Comparison of ENCODE assay signal across 12 cellular contexts in genomic region chr7:30091431-30092386, GRCh38. TPM values are rescaled to one million over a fixed set of nuclear protein-coding genes. Genes with fewer than 3 reads are reported as not detected.
DNase-seq lines count a peak whose midpoint lies in the region; ATAC-seq and TF ChIP-seq lines count a peak whose summit lies in the region.
"Had no signal": no experiment of that assay in that cellular context is flagged by ENCODE, and none has a peak within 500 bp of the region (broad histone marks: within the 10 kb centered on the region; RNA-seq: fewer than 3 reads in every experiment).

No MANE protein-coding gene starts in this region.

- intact Hi-C loops in sciatic nerve (cut with DNase I): no loop called here

- no peak overlapping the region for H3K4me3 ChIP-seq in foreskin fibroblast (ENCODE audit: low read depth in 1 of 2, low read length in 2 of 2)

- DNase-seq in EL (peak; percentile 88), foreskin fibroblast (peak; percentile 71 to 86), sciatic nerve (ENCODE audit: low spot score) (no peak), SHP77 treated with DMSO at 0.1 percent for 48 hours (lab: John Stamatoyannopoulos, UW) (no peak)
- DNase-seq in activated CD4-positive, alpha-beta T cell treated with anti-CD3 and anti-CD28 coated beads for 1 hour: no peak
- DNase-seq: activated CD4-positive, CD25-positive, alpha-beta regulatory T cell treated with anti-CD3 and anti-CD28 coated beads, Interleukin-2, amount 50 U/mL, for 72 hours; activated naive CD4-positive, alpha-beta T cell treated with anti-CD3 and anti-CD28 coated beads for 36 hours; KG1; NCI-H2171 treated with DMSO at 0.1 percent for 48 hours had no signal

- TF ChIP-seq CTCF in foreskin fibroblast (IDR thresholded peaks at IDR 0.05; ENCODE audit: low read depth, low read length): no peak

- peak; percentile 91 for ATAC-seq in SK-N-SH treated with all-trans-retinoic acid at 6 μM for 48 hours
- ATAC-seq in sciatic nerve: peak; percentile 82
- no peak for ATAC-seq in GM18870 (IDR thresholded peaks at IDR 0.05; ENCODE audit: unreplicated experiment)
- no peak for ATAC-seq in HG02852 (IDR thresholded peaks at IDR 0.05; ENCODE audit: unreplicated experiment)

TF ChIP-seq in SK-N-SH treated with all-trans-retinoic acid at 6 μM for 48 hours, 23 proteins besides CTCF, POLR2A, EP300 and RAD21:
- TF ChIP-seq ZNF565 (CRISPR knock-in tag; conservative IDR thresholded peaks at IDR 0.05; ENCODE audit: low read depth): no peak
- TF ChIP-seq OSR1 (CRISPR knock-in tag; IDR thresholded peaks at IDR 0.05): no peak
- no peak for TF ChIP-seq RARB (CRISPR knock-in tag; IDR thresholded peaks at IDR 0.05)
- no peak for TF ChIP-seq SNAI2 (CRISPR knock-in tag; IDR thresholded peaks at IDR 0.05)
- TF ChIP-seq CSDC2 (CRISPR knock-in tag; IDR thresholded peaks at IDR 0.05): no peak
- no peak for TF ChIP-seq ZFP30 (CRISPR knock-in tag; IDR thresholded peaks at IDR 0.05)
- TF ChIP-seq ZNF8 (CRISPR knock-in tag; IDR thresholded peaks at IDR 0.05): no peak

RNA-seq across cellular contexts. Expression of gene MTURN, which starts 43.1 kb away (rescaled TPM):
- 189 TPM for total RNA-seq in sciatic nerve

Comparison
In these comparisons a context has a peak if more than half of its experiments do, and no peak if none do; other contexts are left out.
1. DNase-seq: peak in EL (single experiment) and foreskin fibroblast (2 of 2); none in sciatic nerve (single experiment), SHP77 treated with DMSO at 0.1 percent for 48 hours (single experiment) and activated CD4-positive, alpha-beta T cell treated with anti-CD3 and anti-CD28 coated beads for 1 hour (single experiment).
2. ATAC-seq: peak in SK-N-SH treated with all-trans-retinoic acid at 6 μM for 48 hours (single experiment) and sciatic nerve (single experiment); none in GM18870 (single experiment) and HG02852 (single experiment).